22 cellular contexts compared by ENCODE assay signal in genomic region chr9:14051459-14051858, GRCh38.
A peak's percentile ranks its signal among the peaks of the same experiment; 100 is the strongest.
DNase-seq lines count a peak whose midpoint lies in the region; ATAC-seq, FAIRE-seq and TF ChIP-seq lines count a peak whose summit lies in the region.
"Had no signal": no experiment of that assay in that cellular context is flagged by ENCODE, and none has a peak within 500 bp of the region (broad histone marks: within the 10 kb centered on the region; RNA-seq: fewer than 3 reads in every experiment).

No MANE protein-coding gene starts in this region.

- TF ChIP-seq EP300 in stomach (IDR thresholded peaks at IDR 0.05) = no peak

- ATAC-seq in left ventricle myocardium superior = peak; percentile 26
- ATAC-seq in Right ventricle myocardium superior (ENCODE audit: poor library complexity) = no peak
- ATAC-seq in activated CD4-positive, CD25-positive, alpha-beta regulatory T cell treated with anti-CD3 and anti-CD28 coated beads, Interleukin-2, amount 50 U/mL, for 24 hours = no peak
- no peak for ATAC-seq in HG03460 (IDR thresholded peaks at IDR 0.05; ENCODE audit: unreplicated experiment)
- ATAC-seq: GM23338, HCT116 had no signal

- TF ChIP-seq CTCF in bronchial epithelial cell (IDR thresholded peaks at IDR 0.05; ENCODE audit: insufficient read depth, low read length, severe bottlenecking) (no peak), fibroblast of the aortic adventitia (IDR thresholded peaks at IDR 0.05; ENCODE audit: insufficient read depth, low read length) (no peak), stomach (IDR thresholded peaks at IDR 0.05) (no peak)

- intact Hi-C loops in left ventricle myocardium superior (cut with micrococcal nuclease) = no loop called here
- intact Hi-C loops in Right ventricle myocardium superior (cut with DNase I) = no loop called here
- intact Hi-C loops in stomach (cut with DNase I; ENCODE audit: low total_unique reads) = no loop called here

- DNase-seq in left ventricle myocardium superior (no peak), Right ventricle myocardium superior (no peak), bronchial epithelial cell (ENCODE audit: low read depth) (peak; percentile 49), fibroblast of the aortic adventitia (ENCODE audit: low read depth) (peak; percentile 59), stromal cell of bone marrow (ENCODE audit: low read depth) (peak; percentile 21), stomach (no peak)
- DNase-seq: DND-41, MV-4-11, NCI-H1417 treated with DMSO at 0.1 percent for 48 hours, NCI-H1930, NCI-H446, NCI-H69 had no signal

- no peaks in the 10 kb centered on the region for H3K9me3 ChIP-seq in stomach

- 91 to 98% (median 95%) methylated on average over 1 of the region's 1 CpG for WGBS in stomach, 5 donors

- H3K27me3 ChIP-seq in bronchial epithelial cell (ENCODE audit: control insufficient read depth, insufficient read depth, low read length) (no peaks in the 10 kb centered on the region), stomach (no peaks in the 10 kb centered on the region)
- H3K27me3 ChIP-seq: BLaER1 treated with 17β-estradiol and CSF1 and Interleukin-3, amounts not matched to agents 10 nM and 100 nM had no signal

- H3K27ac ChIP-seq in stomach = no peak overlapping the region
- H3K27ac ChIP-seq: BLaER1 treated with 17β-estradiol and CSF1 and Interleukin-3, amounts not matched to agents 10 nM and 100 nM; HL-60 had no signal

- no peak for TF ChIP-seq POLR2A in stomach (IDR thresholded peaks at IDR 0.05)

- H3K4me3 ChIP-seq in bronchial epithelial cell (ENCODE audit: low read depth, low read length) (no peak overlapping the region), fibroblast of the aortic adventitia (ENCODE audit: low read depth, low read length) (no peak overlapping the region), stomach (no peak overlapping the region)
- H3K4me3 ChIP-seq: BLaER1 treated with 17β-estradiol and CSF1 and Interleukin-3, amounts not matched to agents 10 nM and 100 nM; GM23338 had no signal

- H3K36me3 ChIP-seq in bronchial epithelial cell (ENCODE audit: control insufficient read depth, insufficient read depth, low read length) = no peaks in the 10 kb centered on the region
- no peaks in the 10 kb centered on the region for H3K36me3 ChIP-seq in stomach
- H3K36me3 ChIP-seq: BLaER1 treated with 17β-estradiol and CSF1 and Interleukin-3, amounts not matched to agents 10 nM and 100 nM had no signal

- peaks cover 0 to 4% (median 0%) of the 10 kb centered on the region in 4 donors for H3K4me1 ChIP-seq in stomach
- H3K4me1 ChIP-seq: BLaER1 treated with 17β-estradiol and CSF1 and Interleukin-3, amounts not matched to agents 10 nM and 100 nM had no signal

- FAIRE-seq in bronchial epithelial cell (lab: Jason Lieb, UNC) = no peak
- FAIRE-seq: G401.6, GM12891, GM18507, HTR-8/SVneo had no signal

Comparison
In these comparisons a context has a peak if more than half of its experiments do, and no peak if none do; other contexts are left out.
1. DNase-seq: peak in bronchial epithelial cell (single experiment), fibroblast of the aortic adventitia (single experiment) and stromal cell of bone marrow (single experiment); none in left ventricle myocardium superior (single experiment), Right ventricle myocardium superior (single experiment) and stomach (single experiment).